27 cellular contexts compared by ENCODE assay signal in the genomic region with DNA sequence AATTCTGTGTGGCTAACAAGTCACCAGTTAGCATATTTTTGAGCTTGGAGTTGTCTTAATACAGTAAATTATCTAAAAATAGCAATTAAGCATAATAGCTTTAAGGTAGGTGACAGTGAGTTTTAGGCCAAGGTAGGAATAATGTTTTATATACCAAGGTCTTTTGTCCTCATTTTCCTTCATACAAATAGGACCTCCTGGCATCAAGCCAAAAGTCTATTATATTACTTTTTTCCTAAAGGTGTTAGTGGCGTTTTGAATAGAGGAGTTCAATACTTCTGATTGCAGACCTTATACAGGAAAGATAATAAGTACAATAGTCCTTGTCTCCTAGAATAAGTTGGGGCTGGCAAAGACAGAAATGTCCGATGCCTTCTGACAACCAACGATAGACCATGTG.
"Had no signal": no experiment of that assay in that cellular context is flagged by ENCODE, and none has a peak within 500 bp of the region (broad histone marks: within the 10 kb centered on the region; RNA-seq: fewer than 3 reads in every experiment).

No MANE protein-coding gene starts in this region.

- ATAC-seq: stimulated activated effector memory CD8-positive, alpha-beta T cell treated with anti-CD3 and anti-CD28 coated beads, Interleukin-12 subunit alpha, Interleukin-12 subunit beta, amount 100 ng/mL, for 72 hours; stimulated activated memory B cell treated with anti-CD40 and anti-IgM and Interleukin-4, amounts not matched to agents 10 μg/mL and 1 μg/mL and 100 μg/mL, for 72 hours; stimulated activated naive B cell treated with anti-CD40 and anti-IgM and Interleukin-4, amounts not matched to agents 10 μg/mL and 1 μg/mL and 100 μg/mL, for 72 hours; stimulated activated naive CD8-positive, alpha-beta T cell treated with anti-CD3 and anti-CD28 coated beads, Interleukin-15, amount 100 ng/mL, for 72 hours; stimulated activated naive CD8-positive, alpha-beta T cell treated with anti-CD3 and anti-CD28 coated beads, Interleukin-15, Interleukin-2, amounts not matched to agents 100 U/mL and 50 U/mL, for 24 hours; upper lobe of right lung had no signal

- H3K36me3 ChIP-seq: stomach, suprapubic skin, thoracic aorta, thyroid gland, tibial artery, tibial nerve, transverse colon, upper lobe of left lung, upper lobe of right lung, uterus, vagina had no signal

- DNase-seq: stimulated activated CD4-positive, alpha-beta T cell treated with anti-CD3 and anti-CD28 coated beads, Interleukin-2, amount 100 ng/mL, for 48 hours; stimulated activated CD4-positive, alpha-beta T cell treated with anti-CD3 and anti-CD28 coated beads, Interleukin-4, amount 100 ng/mL, for 1 hour; stimulated activated CD4-positive, alpha-beta T cell treated with anti-CD3 and anti-CD28 coated beads, Interleukin-4, amount 100 ng/mL, for 24 hours; stimulated activated CD4-positive, alpha-beta T cell treated with anti-CD3 and anti-CD28 coated beads, Interleukin-4, amount 100 ng/mL, for 4 hours; stimulated activated CD8-positive, alpha-beta memory T cell treated with anti-CD3 and anti-CD28 coated beads, Interleukin-4, amount 100 ng/mL, for 48 hours; stimulated activated naive B cell treated with anti-CD40 and anti-IgM and Interleukin-4, amounts not matched to agents 10 μg/mL and 1 μg/mL and 100 μg/mL, for 72 hours; stimulated activated naive CD4-positive, alpha-beta T cell; stimulated activated naive CD4-positive, alpha-beta T cell treated with Interleukin-2 at 50 U/mL for 16 hours; stimulated activated naive CD8-positive, alpha-beta T cell treated with anti-CD3 and anti-CD28 coated beads, Interleukin-15, amount 100 ng/mL, for 72 hours; stimulated activated naive CD8-positive, alpha-beta T cell treated with anti-CD3 and anti-CD28 coated beads, Interleukin-15, Interleukin-2, amounts not matched to agents 100 U/mL and 50 U/mL, for 24 hours; stomach; substantia nigra; testis; thyroid gland; tibial artery; transverse colon; trophoblast cell; upper lobe of left lung; upper lobe of right lung; uterus had no signal

- H3K9me3 ChIP-seq: testis, thoracic aorta, thyroid gland, tibial artery, upper lobe of right lung, uterus, vagina had no signal

- H3K4me1 ChIP-seq: stomach, suprapubic skin, testis, thyroid gland, tibial artery, tibial nerve, transverse colon, upper lobe of left lung, upper lobe of right lung, uterus, vagina had no signal

- H3K27me3 ChIP-seq: stomach, suprapubic skin, testis, thyroid gland, tibial artery, tibial nerve, transverse colon, upper lobe of left lung, upper lobe of right lung, uterus, vagina had no signal

- H3K4me3 ChIP-seq: stomach, suprapubic skin, testis, thoracic aorta, thyroid gland, tibial artery, tibial nerve, transverse colon, upper lobe of left lung, upper lobe of right lung, uterus, vagina had no signal

- H3K27ac ChIP-seq: stomach, suprapubic skin, testis, thoracic aorta, thyroid gland, tibial artery, tibial nerve, transverse colon, upper lobe of left lung, upper lobe of right lung, uterus, vagina had no signal

- FAIRE-seq: urothelium cell line had no signal
